Comparison of ENCODE assay signal across 1 cellular context in the genomic region with DNA sequence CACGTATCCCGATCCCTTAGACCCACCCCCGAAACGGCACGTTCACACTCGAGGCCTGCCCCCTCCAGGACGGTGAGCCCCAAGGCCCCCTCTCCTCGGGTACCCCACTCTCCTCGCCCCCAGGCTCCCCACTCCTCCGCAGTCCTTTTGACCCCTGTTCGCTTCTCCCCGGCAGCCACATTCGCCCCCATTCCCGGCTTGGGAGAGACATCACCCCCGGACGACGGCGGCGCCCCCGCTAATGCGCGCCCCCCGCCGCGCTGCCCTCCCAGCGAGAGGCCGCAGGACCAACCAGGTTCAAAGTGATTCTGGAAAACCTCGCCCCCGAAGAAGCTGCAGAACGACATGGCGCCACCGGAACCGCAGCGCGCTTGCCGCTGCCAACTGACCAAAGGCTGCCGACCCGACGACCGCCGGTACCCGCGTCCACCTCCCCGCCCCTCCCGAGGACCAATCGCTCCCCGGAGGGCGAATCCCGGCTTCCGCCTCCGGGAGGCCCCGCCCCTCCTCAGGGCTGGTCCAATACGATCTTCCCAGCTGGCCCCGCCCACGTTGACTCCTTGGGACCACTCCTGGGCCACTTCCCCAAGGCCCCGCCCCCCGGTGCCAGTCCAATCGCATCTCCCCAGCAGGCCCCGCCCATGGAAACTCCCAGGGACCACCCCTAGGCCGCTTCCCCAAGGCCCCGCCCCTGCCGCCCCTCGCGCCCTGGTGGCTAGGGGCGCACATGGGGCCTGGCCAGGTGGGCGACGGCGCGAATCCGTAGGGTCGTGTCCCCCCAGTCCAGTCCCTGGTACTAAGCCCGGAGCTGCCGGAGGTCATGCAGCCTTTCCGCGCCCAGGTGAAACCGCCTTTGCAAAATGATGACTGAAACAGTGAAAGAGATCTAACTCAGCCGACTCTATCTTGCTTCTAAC.
TF ChIP-seq lines count a peak whose summit lies in the region.

TSS of gene MSRB1 (minus strand) at position 390 of the 917 bp plus-strand sequence. CDS start at position 347, 43 bp downstream.

TF ChIP-seq in K562, 482 proteins besides CTCF, POLR2A, EP300 and RAD21 (continued from another document):
- TF ChIP-seq SRF (CRISPR knock-in tag; IDR thresholded peaks at IDR 0.05) (0 out of 4 replicates have a peak, but pooled peaks of 1 of the 2 experiments have one; percentile 49), GABPB1 (CRISPR knock-in tag; IDR thresholded peaks at IDR 0.05) (peak; percentile 75), NFIC (IDR thresholded peaks at IDR 0.05) (peak; percentile 49; the same call in 1 of the 2 replicates), SMARCB1 (IDR thresholded peaks at IDR 0.05; ENCODE audit: insufficient read length, low read depth) (no peak), ZNF561 (CRISPR knock-in tag; conservative IDR thresholded peaks at IDR 0.05) (0 out of 2 replicates have a peak, but pooled peaks have one; percentile 26)
- TF ChIP-seq, protein P1, sequence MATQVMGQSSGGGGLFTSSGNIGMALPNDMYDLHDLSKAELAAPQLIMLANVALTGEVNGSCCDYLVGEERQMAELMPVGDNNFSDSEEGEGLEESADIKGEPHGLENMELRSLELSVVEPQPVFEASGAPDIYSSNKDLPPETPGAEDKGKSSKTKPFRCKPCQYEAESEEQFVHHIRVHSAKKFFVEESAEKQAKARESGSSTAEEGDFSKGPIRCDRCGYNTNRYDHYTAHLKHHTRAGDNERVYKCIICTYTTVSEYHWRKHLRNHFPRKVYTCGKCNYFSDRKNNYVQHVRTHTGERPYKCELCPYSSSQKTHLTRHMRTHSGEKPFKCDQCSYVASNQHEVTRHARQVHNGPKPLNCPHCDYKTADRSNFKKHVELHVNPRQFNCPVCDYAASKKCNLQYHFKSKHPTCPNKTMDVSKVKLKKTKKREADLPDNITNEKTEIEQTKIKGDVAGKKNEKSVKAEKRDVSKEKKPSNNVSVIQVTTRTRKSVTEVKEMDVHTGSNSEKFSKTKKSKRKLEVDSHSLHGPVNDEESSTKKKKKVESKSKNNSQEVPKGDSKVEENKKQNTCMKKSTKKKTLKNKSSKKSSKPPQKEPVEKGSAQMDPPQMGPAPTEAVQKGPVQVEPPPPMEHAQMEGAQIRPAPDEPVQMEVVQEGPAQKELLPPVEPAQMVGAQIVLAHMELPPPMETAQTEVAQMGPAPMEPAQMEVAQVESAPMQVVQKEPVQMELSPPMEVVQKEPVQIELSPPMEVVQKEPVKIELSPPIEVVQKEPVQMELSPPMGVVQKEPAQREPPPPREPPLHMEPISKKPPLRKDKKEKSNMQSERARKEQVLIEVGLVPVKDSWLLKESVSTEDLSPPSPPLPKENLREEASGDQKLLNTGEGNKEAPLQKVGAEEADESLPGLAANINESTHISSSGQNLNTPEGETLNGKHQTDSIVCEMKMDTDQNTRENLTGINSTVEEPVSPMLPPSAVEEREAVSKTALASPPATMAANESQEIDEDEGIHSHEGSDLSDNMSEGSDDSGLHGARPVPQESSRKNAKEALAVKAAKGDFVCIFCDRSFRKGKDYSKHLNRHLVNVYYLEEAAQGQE (CRISPR knock-in tag; IDR thresholded peaks at IDR 0.05; ENCODE audit: low read depth), result peak; percentile 61; the same call in 1 of the 2 replicates
